Comparison of ENCODE assay signal across 10 cellular contexts in genomic region chr11:79413258-79413657, GRCh38. TPM values are rescaled to one million over a fixed set of nuclear protein-coding genes. Genes with fewer than 3 reads are reported as not detected.
DNase-seq lines count a peak whose midpoint lies in the region; ATAC-seq and TF ChIP-seq lines count a peak whose summit lies in the region.
"Had no signal": no experiment of that assay in that cellular context is flagged by ENCODE, and none has a peak within 500 bp of the region (broad histone marks: within the 10 kb centered on the region; RNA-seq: fewer than 3 reads in every experiment).

No MANE protein-coding gene starts in this region.

- no peak overlapping the region for H3K4me3 Mint-ChIP-seq in CD4-positive, alpha-beta memory T cell
- H3K4me3 Mint-ChIP-seq: stimulated activated naive CD8-positive, alpha-beta T cell treated with anti-CD3 and anti-CD28 coated beads, Interleukin-15, Interleukin-2, amounts not matched to agents 100 ng/mL and 50 ng/mL, for 24 hours had no signal

- H3K4me1 Mint-ChIP-seq in CD4-positive, alpha-beta memory T cell, result no peaks in the 10 kb centered on the region

- H3K27me3 ChIP-seq in thoracic aorta (replicated peaks; ENCODE audit: insufficient read depth), result no peaks in the 10 kb centered on the region
- no peaks in the 10 kb centered on the region for H3K27me3 ChIP-seq in CD4-positive, alpha-beta memory T cell (ENCODE audit: insufficient read depth, low read length)

- H3K4me1 ChIP-seq in thoracic aorta (ENCODE audit: control insufficient read depth in 1 of 2, low read depth in 2 of 2), result peaks cover 6 to 29% of the 10 kb centered on the region in 2 donors
- H3K4me1 ChIP-seq in CD4-positive, alpha-beta memory T cell (ENCODE audit: insufficient read depth, low read length), result no peaks in the 10 kb centered on the region

- POLR2A ChIA-PET in CD4-positive, alpha-beta memory T cell (lab: Charles Lee; ENCODE audit: partially characterized antibody), result no interaction called here

- H3K36me3 ChIP-seq in thoracic aorta, result no peaks in the 10 kb centered on the region
- H3K36me3 ChIP-seq in CD4-positive, alpha-beta memory T cell (ENCODE audit: insufficient read depth, low read length), result no peaks in the 10 kb centered on the region

- in situ Hi-C loops in astrocyte of the cerebellum (cut with HindIII; ENCODE audit: low sequenced_read_pairs), result no loop called here

- H3K9me3 ChIP-seq in thoracic aorta, result no peaks in the 10 kb centered on the region
- H3K9me3 ChIP-seq in CD4-positive, alpha-beta memory T cell (ENCODE audit: control insufficient read depth in 1 of 2, low read length in 2 of 2), result no peaks in the 10 kb centered on the region

- no peak overlapping the region for H3K4me3 ChIP-seq in astrocyte of the cerebellum (ENCODE audit: low read depth, low read length)
- no peak overlapping the region for H3K4me3 ChIP-seq in thoracic aorta
- H3K4me3 ChIP-seq in CD4-positive, alpha-beta memory T cell (ENCODE audit: low read length in 2 of 2), result no peak overlapping the region

- CTCF ChIA-PET in CD4-positive, alpha-beta memory T cell (lab: Charles Lee; ENCODE audit: partially characterized antibody), result no interaction called here

- no peak overlapping the region for H3K27ac Mint-ChIP-seq in CD4-positive, alpha-beta memory T cell
- H3K27ac Mint-ChIP-seq: stimulated activated naive CD8-positive, alpha-beta T cell treated with anti-CD3 and anti-CD28 coated beads, Interleukin-15, Interleukin-2, amounts not matched to agents 100 ng/mL and 50 ng/mL, for 24 hours had no signal

- no peak for TF ChIP-seq CTCF in astrocyte of the cerebellum (IDR thresholded peaks at IDR 0.05; ENCODE audit: low read depth, low read length, missing control alignments)
- no peak for TF ChIP-seq CTCF in thoracic aorta (IDR thresholded peaks at IDR 0.05)

- peaks cover 0 to 9% (median 4%) of the 10 kb centered on the region in 8 donors for H3K9me3 Mint-ChIP-seq in CD4-positive, alpha-beta memory T cell

- DNase-seq in HT-29 (ENCODE audit: low spot score) (peak; percentile 12), astrocyte of the cerebellum (ENCODE audit: low read depth) (peak; percentile 85), hypothalamus (lab: John Stamatoyannopoulos, UW) (peak in 26 of 51 donors; percentile 9 to 66 (median 23)), thoracic aorta (ENCODE audit: low spot score) (peak; percentile 45), MV-4-11 (lab: John Stamatoyannopoulos, UW) (no peak)
- DNase-seq in CD4-positive, alpha-beta memory T cell, result no peak
- no peak for DNase-seq in effector CD4-positive, alpha-beta T cell

- peaks cover 0 to 1% of the 10 kb centered on the region in 2 donors for H3K27me3 Mint-ChIP-seq in CD4-positive, alpha-beta memory T cell
- H3K27me3 Mint-ChIP-seq: stimulated activated naive CD8-positive, alpha-beta T cell treated with anti-CD3 and anti-CD28 coated beads, Interleukin-15, Interleukin-2, amounts not matched to agents 100 ng/mL and 50 ng/mL, for 24 hours had no signal

- H3K27ac ChIP-seq in thoracic aorta, result peak overlapping the region in 1 of 2 donors; percentile 4
- no peak overlapping the region for H3K27ac ChIP-seq in CD4-positive, alpha-beta memory T cell (ENCODE audit: low read depth, low read length)
- H3K27ac ChIP-seq: VCaP had no signal

- intact Hi-C loops in CD4-positive, alpha-beta memory T cell (cut with micrococcal nuclease), result no loop called here

- H3K36me3 Mint-ChIP-seq in CD4-positive, alpha-beta memory T cell, result no peaks in the 10 kb centered on the region

- ATAC-seq in thoracic aorta (ENCODE audit: insufficient number of reproducible peaks, low FRiP score, low read depth) (peak; percentile 45), HG03378 (IDR thresholded peaks at IDR 0.05; ENCODE audit: unreplicated experiment) (no peak)

RNA-seq across cellular contexts. Expression of gene TENM4, which starts 27.6 kb away (rescaled TPM):
- total RNA-seq in HT-29 (2014; rRNA removed; shearing (Covaris generic)), result not detected in 2 replicates
- 10 to 100 TPM in 1 of 2 donors, 1 to 10 TPM in 1; 6.1 to 13.3 TPM for total RNA-seq in thoracic aorta
- total RNA-seq in CD4-positive, alpha-beta memory T cell, result under 1 TPM in 1 of 2 experiments, not detected in 1; 0.28 TPM
- under 1 TPM in 1 of 2 donors, not detected in 1; 0.25 TPM for polyA plus RNA-seq in CD4-positive, alpha-beta memory T cell

Comparison
In these comparisons a context has a peak if more than half of its experiments do, and no peak if none do; other contexts are left out.
1. DNase-seq: peak in HT-29 (single experiment), astrocyte of the cerebellum (single experiment), hypothalamus (26 of 51) and thoracic aorta (single experiment); none in CD4-positive, alpha-beta memory T cell (0 of 5), MV-4-11 (single experiment) and effector CD4-positive, alpha-beta T cell (single experiment).